8 cellular contexts compared by ENCODE assay signal in genomic region chr20:52104546-52105044, GRCh38.
DNase-seq lines count a peak whose midpoint lies in the region; ATAC-seq, FAIRE-seq and TF ChIP-seq lines count a peak whose summit lies in the region.

No MANE protein-coding gene starts in this region.

- H3K36me3 Mint-ChIP-seq in chondrocyte (ENCODE audit: low read depth) = no peaks in the 10 kb centered on the region
- peaks cover 7% of the 10 kb centered on the region for H3K36me3 Mint-ChIP-seq in memory B cell

- no peaks in the 10 kb centered on the region for H3K79me2 ChIP-seq in HepG2 (ENCODE audit: insufficient read depth, low read length)

- no peak overlapping the region for H2AFZ ChIP-seq in HepG2 (ENCODE audit: low read length)

- no peaks in the 10 kb centered on the region for H3K27me3 Mint-ChIP-seq in chondrocyte (ENCODE audit: low read depth)
- H3K27me3 Mint-ChIP-seq in memory B cell = peaks cover 10% of the 10 kb centered on the region

- no peaks in the 10 kb centered on the region for H3K36me3 ChIP-seq in right lobe of liver
- no peaks in the 10 kb centered on the region for H3K36me3 ChIP-seq in HepG2 (replicated peaks in 1 of 2; ENCODE audit: control insufficient read depth in 1 of 2, insufficient read depth in 2 of 2, low read length in 2 of 2)
- no peaks in the 10 kb centered on the region for H3K36me3 ChIP-seq in uterus

- no peak for TF ChIP-seq RAD21 in HepG2 (CRISPR knock-in tag; IDR thresholded peaks at IDR 0.05)

- H3K9ac ChIP-seq in HepG2 (ENCODE audit: insufficient read depth, low read depth, low read length) = no peak overlapping the region

- TF ChIP-seq POLR2A in right lobe of liver (IDR thresholded peaks at IDR 0.05) = no peak
- TF ChIP-seq POLR2A in HepG2 (IDR thresholded peaks at IDR 0.05; ENCODE audit: insufficient read depth in 1 of 2, low read depth in 2 of 2, low read length in 2 of 2) = no peak
- no peak for TF ChIP-seq POLR2A in uterus (IDR thresholded peaks at IDR 0.05)

- POLR2A ChIA-PET in HepG2 (lab: Yijun Ruan, JAX) = no interaction called here

- FAIRE-seq in HepG2 (lab: Jason Lieb, UNC) = no peak

- H3K27me3 ChIP-seq in right lobe of liver (peaks cover 0 to 7% of the 10 kb centered on the region in 2 donors), HepG2 (ENCODE audit: control insufficient read depth in 1 of 2, insufficient read depth in 2 of 2, low read length in 2 of 2) (no peaks in the 10 kb centered on the region), uterus (peaks cover 8 to 10% of the 10 kb centered on the region in 2 donors)

- H3K4me1 Mint-ChIP-seq in chondrocyte (ENCODE audit: low read depth) (peaks cover 24% of the 10 kb centered on the region), memory B cell (peaks cover 7% of the 10 kb centered on the region)

- H3K27ac ChIP-seq in right lobe of liver = no peak overlapping the region
- no peak overlapping the region for H3K27ac ChIP-seq in HepG2 (ENCODE audit: extremely low read length, insufficient read depth, low read length)
- no peak overlapping the region for H3K27ac ChIP-seq in uterus

- in situ Hi-C loops in HepG2 (cut with HindIII; ENCODE audit: extremely low pct_ligation_motif_present, low pct_unique_long_range_greater_than_20kb) = no loop called here

- no TSS peak for BruUV-seq in HepG2 (replicated peaks; lab: Mats Ljungman, UMichigan)

- H3K4me1 ChIP-seq in right lobe of liver (peaks cover 0 to 17% (median 0%) of the 10 kb centered on the region in 4 donors), HepG2 (ENCODE audit: insufficient read depth, low read length) (no peaks in the 10 kb centered on the region), uterus (peaks cover 0 to 16% of the 10 kb centered on the region in 2 donors)

- ATAC-seq in right lobe of liver (peak in 1 of 4 donors; percentile 14), HepG2 (no peak), memory B cell (ENCODE audit: low read depth) (no peak), GM18861 (IDR thresholded peaks at IDR 0.05; ENCODE audit: unreplicated experiment) (no peak)

- TF ChIP-seq CTCF in right lobe of liver (IDR thresholded peaks at IDR 0.05) = no peak
- TF ChIP-seq CTCF in HepG2 (CRISPR knock-in tag; IDR thresholded peaks at IDR 0.05) = no peak
- no peak for TF ChIP-seq CTCF in chondrocyte (IDR thresholded peaks at IDR 0.05)
- no peak for TF ChIP-seq CTCF in uterus (IDR thresholded peaks at IDR 0.05)

- CTCF ChIA-PET in HepG2 (lab: Yijun Ruan, JAX; ENCODE audit: low intra/inter-chr PET ratio, low total read pairs) = no interaction called here

- H3K9me3 ChIP-seq in right lobe of liver (no peaks in the 10 kb centered on the region), HepG2 (ENCODE audit: low read length) (no peaks in the 10 kb centered on the region), uterus (no peaks in the 10 kb centered on the region)

- H3K27ac Mint-ChIP-seq in chondrocyte (ENCODE audit: unreplicated experiment) = peak overlapping the region; percentile 82
- H3K27ac Mint-ChIP-seq in memory B cell = no peak overlapping the region

- H3K4me2 ChIP-seq in HepG2 (ENCODE audit: low read depth, low read length) = no peak overlapping the region

- peak overlapping the region; percentile 95 for H3K4me3 Mint-ChIP-seq in chondrocyte (ENCODE audit: unreplicated experiment)
- peak overlapping the region; percentile 58 for H3K4me3 Mint-ChIP-seq in memory B cell

- 16% methylated on average over 11 of the region's 38 CpGs for WGBS in right lobe of liver (ENCODE audit: insufficient coverage, low coverage, low lambda C conversion rate, missing lambda C conversion rate)
- WGBS in HepG2 (ENCODE audit: low lambda C conversion rate) = 91% methylated on average over 37 of the region's 38 CpGs

- intact Hi-C loops in right lobe of liver (cut with DNase I) (no loop called here), HepG2 (cut with micrococcal nuclease; ENCODE audit: unreplicated experiment) (no loop called here), uterus (cut with DNase I; ENCODE audit: low total_unique reads) (no loop called here)

- DNase-seq in right lobe of liver (no peak), HepG2 (ENCODE audit: low spot score) (no peak), chondrocyte (ENCODE audit: low spot score) (no peak), memory B cell (ENCODE audit: low spot score in 2 of 2) (no peak), uterus (no peak), NCI-H446 (lab: John Stamatoyannopoulos, UW) (no peak), LoVo (ENCODE audit: low spot score) (no peak)

- H4K20me1 ChIP-seq in HepG2 (ENCODE audit: insufficient read depth, low read length) = no peaks in the 10 kb centered on the region

- no peaks in the 10 kb centered on the region for H3K9me3 Mint-ChIP-seq in chondrocyte (ENCODE audit: low read depth)
- no peaks in the 10 kb centered on the region for H3K9me3 Mint-ChIP-seq in memory B cell

- H3K4me3 ChIP-seq in right lobe of liver = peak overlapping the region in 2 of 3 donors; percentile 25 to 29
- no peak overlapping the region for H3K4me3 ChIP-seq in HepG2 (replicated peaks in 1 of 3; ENCODE audit: insufficient read depth in 1 of 3, low read depth in 2 of 3, low read length in 3 of 3)
- peak overlapping the region; percentile 14 to 22 for H3K4me3 ChIP-seq in uterus

- no peak for TF ChIP-seq EP300 in HepG2 (IDR thresholded peaks at IDR 0.05; ENCODE audit: low read depth in 2 of 2, low read length in 2 of 2)
- TF ChIP-seq EP300 in HepG2 (CRISPR knock-in tag; IDR thresholded peaks at IDR 0.05; ENCODE audit: borderline replicate concordance) = no peak

TF ChIP-seq in HepG2, 621 proteins besides CTCF, POLR2A, EP300 and RAD21:
- no peak for TF ChIP-seq ZNF160 (CRISPR knock-in tag; IDR thresholded peaks at IDR 0.05)
- no peak for TF ChIP-seq TBL1XR1 (IDR thresholded peaks at IDR 0.05; ENCODE audit: borderline replicate concordance, low read length, partially characterized antibody)
- TF ChIP-seq ZNF383 (CRISPR knock-in tag; IDR thresholded peaks at IDR 0.05; ENCODE audit: borderline replicate concordance) = no peak
- TF ChIP-seq KLF11 (CRISPR knock-in tag; IDR thresholded peaks at IDR 0.05) = no peak
- no peak for TF ChIP-seq USF2 (IDR thresholded peaks at IDR 0.05; ENCODE audit: low read depth, low read length)
- no peak for TF ChIP-seq USF2 (CRISPR knock-in tag; IDR thresholded peaks at IDR 0.05; ENCODE audit: borderline replicate concordance)
- TF ChIP-seq RFXANK (CRISPR knock-in tag; IDR thresholded peaks at IDR 0.05) = no peak
- TF ChIP-seq RARA (CRISPR knock-in tag; IDR thresholded peaks at IDR 0.05) = no peak
- TF ChIP-seq SNAPC2 (CRISPR knock-in tag; IDR thresholded peaks at IDR 0.05) = no peak
- no peak for TF ChIP-seq PRDM15 (CRISPR knock-in tag; IDR thresholded peaks at IDR 0.05)
- no peak for TF ChIP-seq ZNF589 (CRISPR knock-in tag; conservative IDR thresholded peaks at IDR 0.05)
- no peak for TF ChIP-seq PITX1 (CRISPR knock-in tag; IDR thresholded peaks at IDR 0.05)
- TF ChIP-seq NFE2 (CRISPR knock-in tag; IDR thresholded peaks at IDR 0.05) = no peak
- TF ChIP-seq ZNF850 (CRISPR knock-in tag; conservative IDR thresholded peaks at IDR 0.05) = no peak
- no peak for TF ChIP-seq KLF13 (CRISPR knock-in tag; IDR thresholded peaks at IDR 0.05)
- TF ChIP-seq PCBP1 (IDR thresholded peaks at IDR 0.05; ENCODE audit: borderline replicate concordance, low read depth, low read length) = no peak

Comparison
In these comparisons a context has a peak if more than half of its experiments do, and no peak if none do; other contexts are left out.
1. H3K4me3 ChIP-seq: peak in right lobe of liver (2 of 3) and uterus (2 of 2); none in HepG2 (0 of 3).